9 cellular contexts compared by ENCODE assay signal in the genomic region with DNA sequence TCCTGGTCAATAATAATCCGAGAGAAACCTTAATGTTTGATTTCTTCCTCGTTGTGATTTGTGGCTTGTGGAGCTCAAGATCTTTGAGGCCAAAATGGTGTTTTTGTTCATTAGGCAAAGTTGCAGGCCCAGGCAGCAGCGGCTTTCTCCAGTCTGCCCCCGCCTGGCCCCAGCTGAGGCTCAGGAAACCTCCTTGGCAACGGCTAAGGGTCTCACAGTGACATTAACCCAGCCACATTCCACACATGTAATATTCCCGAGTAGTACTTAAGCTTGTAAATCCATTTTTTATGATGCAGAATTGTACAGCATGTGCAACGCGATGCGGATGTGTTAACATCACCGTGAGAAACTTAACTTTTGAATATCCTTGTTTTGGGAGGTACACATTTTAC.
A peak's percentile ranks its signal among the peaks of the same experiment; 100 is the strongest.
DNase-seq lines count a peak whose midpoint lies in the region; ATAC-seq, FAIRE-seq and TF ChIP-seq lines count a peak whose summit lies in the region.
"Had no signal": no experiment of that assay in that cellular context is flagged by ENCODE, and none has a peak within 500 bp of the region (broad histone marks: within the 10 kb centered on the region; RNA-seq: fewer than 3 reads in every experiment).

No MANE protein-coding gene starts in this region.

- H3K14ac ChIP-seq in H1 (ENCODE audit: insufficient read length) = no peak overlapping the region

- H3K9ac ChIP-seq in H1 (replicated peaks in 1 of 4; ENCODE audit: extremely low read depth in 1 of 4, low read depth in 3 of 4, low read length in 3 of 4) = no peak overlapping the region

- no peak overlapping the region for H2BK120ac ChIP-seq in H1 (replicated peaks; ENCODE audit: low read depth, low read length)

- H3K36me3 ChIP-seq in H1 (ENCODE audit: control insufficient read depth in 2 of 4, insufficient read depth in 4 of 4, low read length in 3 of 4) (no peaks in the 10 kb centered on the region), ovary (no peaks in the 10 kb centered on the region)
- H3K36me3 ChIP-seq: WERI-Rb-1 had no signal

- H3K4me2 ChIP-seq in H1 (ENCODE audit: insufficient read depth in 1 of 2, low read depth in 2 of 2, low read length in 2 of 2) = no peak overlapping the region

- H3K9me3 ChIP-seq in H1 (ENCODE audit: insufficient read depth in 2 of 2, low read depth in 1 of 2, low read length in 1 of 2) (no peaks in the 10 kb centered on the region), ovary (no peaks in the 10 kb centered on the region)

- intact Hi-C loops in ovary (cut with DNase I) = no loop called here

- no peak overlapping the region for H4K8ac ChIP-seq in H1 (ENCODE audit: extremely low read depth, insufficient read depth, low read length)

- H3K4ac ChIP-seq in H1 (replicated peaks; ENCODE audit: insufficient read length, low read depth, low read length) = no peak overlapping the region

- no peak overlapping the region for H2BK15ac ChIP-seq in H1 (ENCODE audit: low read length)

- POLR2A ChIA-PET in H1 (lab: Charles Lee; ENCODE audit: partially characterized antibody) = interaction anchor here (0.8 to 1.9 kb wide), 2 partner anchors 11 to 12 kb away, joined by 3 to 5 read pairs; no protein-coding TSS in a partner anchor

- CTCF ChIA-PET in H1 (lab: Charles Lee; ENCODE audit: partially characterized antibody) = interaction anchor here (0.9 to 2.2 kb wide), 6 partner anchors 13 to 289 kb away, joined by 3 to 9 read pairs (median 3); no protein-coding TSS in a partner anchor

- ATAC-seq in GM19452 (IDR thresholded peaks at IDR 0.05; ENCODE audit: unreplicated experiment) (peak; percentile 11), HG02981 (IDR thresholded peaks at IDR 0.05; ENCODE audit: unreplicated experiment) (peak; percentile 12)

- no peaks in the 10 kb centered on the region for H3K79me2 ChIP-seq in H1 (ENCODE audit: control insufficient read depth in 1 of 2, insufficient read depth in 2 of 2, low read length in 2 of 2)

- WGBS in H1 (ENCODE audit: extremely low coverage in 1 of 2, insufficient coverage in 1 of 2, insufficient read length in 1 of 2, insufficient replicate concordance in 2 of 2, low coverage in 1 of 2, low lambda C conversion rate in 2 of 2, missing lambda C conversion rate in 1 of 2), 2 experiments = 74% methylated on average over 10 of the region's 10 CpGs; no CpG with 5 or more reads in 1 of the 2 experiments
- 49 to 55% (median 54%) methylated on average over 10 of the region's 10 CpGs for WGBS in ovary, 3 donors

- H3K27ac ChIP-seq in H1 (ENCODE audit: low read depth, low read length) (no peak overlapping the region), ovary (no peak overlapping the region)
- H3K27ac ChIP-seq: WERI-Rb-1 had no signal

- H4K5ac ChIP-seq in H1 (ENCODE audit: insufficient read length, low read depth, low read length) = no peak overlapping the region

- peak in 2 of 3 experiments; percentile 8 to 11; a peak in 2 of 4 replicates for TF ChIP-seq CTCF in H1 (IDR thresholded peaks at IDR 0.05; ENCODE audit: control extremely low read depth in 1 of 3, insufficient read depth in 1 of 3, low read depth in 1 of 3, low read length in 3 of 3)
- TF ChIP-seq CTCF in ovary (IDR thresholded peaks at IDR 0.05) = no peak

- no peaks in the 10 kb centered on the region for H4K20me1 ChIP-seq in H1 (replicated peaks in 1 of 2; ENCODE audit: control insufficient read depth in 1 of 2, insufficient read depth in 2 of 2, low read length in 2 of 2)

- H2BK12ac ChIP-seq in H1 (ENCODE audit: low read depth, low read length) = no peak overlapping the region

- TF ChIP-seq EP300 in H1 (IDR thresholded peaks at IDR 0.05; ENCODE audit: borderline replicate concordance in 1 of 2, low read depth in 2 of 2, low read length in 2 of 2) (no peak), ovary (IDR thresholded peaks at IDR 0.05) (no peak)

- peak in 1 of 2 experiments; percentile 6; a peak in 2 of 4 replicates for TF ChIP-seq RAD21 in H1 (IDR thresholded peaks at IDR 0.05 in 1 of 2, conservative IDR thresholded peaks at IDR 0.05 in 1 of 2; ENCODE audit: low read depth in 2 of 2, low read length in 2 of 2)

- H3K79me1 ChIP-seq in H1 (ENCODE audit: low read depth, low read length) = no peaks in the 10 kb centered on the region

- no peaks in the 10 kb centered on the region for H3K27me3 ChIP-seq in H1 (replicated peaks in 1 of 4; ENCODE audit: control insufficient read depth in 3 of 4, extremely low read depth in 1 of 4, insufficient read depth in 3 of 4, low read length in 3 of 4)
- H3K27me3 ChIP-seq in ovary = no peaks in the 10 kb centered on the region

- no peak overlapping the region for H2AK5ac ChIP-seq in H1 (ENCODE audit: low read depth, low read length)

- no peak overlapping the region for H4K91ac ChIP-seq in H1 (replicated peaks; ENCODE audit: insufficient read length, low read length)

- H3K4me1 ChIP-seq in H1 (replicated peaks in 1 of 4; ENCODE audit: control insufficient read depth in 3 of 4, insufficient read depth in 4 of 4, low read length in 3 of 4) (no peaks in the 10 kb centered on the region; a peak in 2 of 7 replicates), ovary (ENCODE audit: insufficient read depth) (no peaks in the 10 kb centered on the region)

- no peak overlapping the region for H2BK5ac ChIP-seq in H1 (ENCODE audit: low read depth, low read length)

- peak overlapping the region; percentile 72; the same call in 1 of the 2 replicates for H2AFZ ChIP-seq in H1 (ENCODE audit: low read length)

- TF ChIP-seq POLR2A in H1 (IDR thresholded peaks at IDR 0.05; ENCODE audit: control extremely low read depth in 1 of 2, low read depth in 2 of 2, low read length in 2 of 2) (no peak), ovary (IDR thresholded peaks at IDR 0.05) (no peak)

- FAIRE-seq in H1 (lab: Jason Lieb, UNC) = no peak

- no peak overlapping the region for H3K56ac ChIP-seq in H1 (replicated peaks; ENCODE audit: insufficient read length, low read depth, low read length)

- H3K23me2 ChIP-seq in H1 (ENCODE audit: low read depth, low read length) = no peaks in the 10 kb centered on the region; the same call in 1 of the 2 replicates

- H3K4me3 ChIP-seq in H1 (ENCODE audit: extremely low read depth in 1 of 4, insufficient read depth in 2 of 4, low read depth in 3 of 4, low read length in 4 of 4) = no peak overlapping the region
- H3K4me3 ChIP-seq in ovary = no peak overlapping the region

- no peak overlapping the region for H3K18ac ChIP-seq in H1 (ENCODE audit: extremely low read depth, low read length)

- DNase-seq in ELF-1 (ENCODE audit: low read depth, low spot score) (peak; percentile 20), H1 (ENCODE audit: low read depth in 1 of 2, low spot score in 2 of 2) (peak in 1 of 2 experiments; percentile 47), ovary (no peak), LoVo (ENCODE audit: low spot score) (no peak)
- DNase-seq in activated CD4-positive, alpha-beta T cell treated with anti-CD3 and anti-CD28 coated beads for 4 hours = no peak
- no peak for DNase-seq in activated CD4-positive, alpha-beta T cell treated with anti-CD3 and anti-CD28 coated beads, Interleukin-2, amount 50 U/mL, for 1 hour
- DNase-seq: WERI-Rb-1 had no signal

- no peak overlapping the region for H2BK20ac ChIP-seq in H1 (ENCODE audit: low read length)

- H3K23ac ChIP-seq in H1 (ENCODE audit: insufficient read length) = no peak overlapping the region

TF ChIP-seq in H1, 55 proteins besides CTCF, POLR2A, EP300 and RAD21:
- no peak for TF ChIP-seq SIX5 (IDR thresholded peaks at IDR 0.05; ENCODE audit: low read depth, low read length)
- TF ChIP-seq NANOG (IDR thresholded peaks at IDR 0.05; ENCODE audit: insufficient read depth, low read depth, low read length, poor library complexity, severe bottlenecking) = no peak
- no peak for TF ChIP-seq EGR1 (IDR thresholded peaks at IDR 0.05; ENCODE audit: borderline replicate concordance, low read depth, low read length)
- TF ChIP-seq POLR2AphosphoS5 (IDR thresholded peaks at IDR 0.05; ENCODE audit: low read depth, low read length) = no peak
- TF ChIP-seq CEBPB (IDR thresholded peaks at IDR 0.05; ENCODE audit: low read depth, low read length) = no peak
- no peak for TF ChIP-seq SAP30 (IDR thresholded peaks at IDR 0.05; ENCODE audit: insufficient read depth, insufficient replicate concordance, low read length)
- no peak for TF ChIP-seq RFX5 (IDR thresholded peaks at IDR 0.05; ENCODE audit: borderline replicate concordance, low read depth, low read length)
- no peak for TF ChIP-seq ASH2L (IDR thresholded peaks at IDR 0.05; ENCODE audit: low read length)
- no peak for TF ChIP-seq KDM5A (IDR thresholded peaks at IDR 0.05; ENCODE audit: low read length)
- TF ChIP-seq RXRA (IDR thresholded peaks at IDR 0.05; ENCODE audit: insufficient read depth, low read depth, low read length) = no peak
- TF ChIP-seq EZH2 (IDR thresholded peaks at IDR 0.05; ENCODE audit: low read depth, low read length, severe bottlenecking) = no peak
- TF ChIP-seq TEAD4 (IDR thresholded peaks at IDR 0.05; ENCODE audit: low read depth, low read length) = no peak
- TF ChIP-seq CHD2 (IDR thresholded peaks at IDR 0.05; ENCODE audit: low read length) = no peak
- no peak for TF ChIP-seq PHF8 (conservative IDR thresholded peaks at IDR 0.05; ENCODE audit: low read depth, low read length)
- no peak for TF ChIP-seq SRF (IDR thresholded peaks at IDR 0.05; ENCODE audit: low read depth, low read length)
- TF ChIP-seq CREB1 (IDR thresholded peaks at IDR 0.05) = no peak
- TF ChIP-seq BCL11A (IDR thresholded peaks at IDR 0.05; ENCODE audit: low read depth in 2 of 2, low read length in 2 of 2) = no peak
- no peak for TF ChIP-seq RBBP5 (IDR thresholded peaks at IDR 0.05; ENCODE audit: borderline replicate concordance, low read depth, low read length)

Comparison
In these comparisons a context has a peak if more than half of its experiments do, and no peak if none do; other contexts are left out.
1. CTCF ChIP-seq: peak in H1 (2 of 3); none in ovary (0 of 3).